In genomic region chr9:127904888-127905728, GRCh38 we compare ENCODE assay signal across 8 cellular contexts. TPM values are rescaled to one million over a fixed set of nuclear protein-coding genes. Genes with fewer than 3 reads are reported as not detected.
DNase-seq lines count a peak whose midpoint lies in the region; ATAC-seq and TF ChIP-seq lines count a peak whose summit lies in the region.

No MANE protein-coding gene starts in this region.

- intact Hi-C loops in activated T-helper 1 cell treated with anti-CD3 and anti-CD28 coated beads, Interleukin-12 subunit alpha, Interleukin-12 subunit beta, Interleukin-2, Interleukin-4 antibody, amounts not matched to agents 30 ng/mL and 10 ng/mL and 1 ng/mL, durations not matched to agents 14 hours and 24 hours and 36 hours (cut with micrococcal nuclease): loop anchor here (10.0 kb wide), 1 partner anchor 330 kb away; no protein-coding TSS in a partner anchor
- intact Hi-C loops in stomach (cut with DNase I; ENCODE audit: low total_unique reads): no loop called here

- ATAC-seq in HG02763 (IDR thresholded peaks at IDR 0.05; ENCODE audit: unreplicated experiment) (no peak), GM18519 (IDR thresholded peaks at IDR 0.05; ENCODE audit: low FRiP score, unreplicated experiment) (no peak)

- H3K9me3 Mint-ChIP-seq in activated T-helper 1 cell treated with anti-CD3 and anti-CD28 coated beads, Interleukin-12 subunit alpha, Interleukin-12 subunit beta, Interleukin-2, Interleukin-4 antibody, amounts not matched to agents 30 ng/mL and 10 ng/mL and 1 ng/mL, durations not matched to agents 14 hours and 24 hours and 36 hours: no peaks in the 10 kb centered on the region

- H3K27me3 ChIP-seq in hepatocyte (no peaks in the 10 kb centered on the region), stomach (no peaks in the 10 kb centered on the region)

- no peaks in the 10 kb centered on the region for H3K9me3 ChIP-seq in hepatocyte (ENCODE audit: low read depth)
- no peaks in the 10 kb centered on the region for H3K9me3 ChIP-seq in stomach

- H3K36me3 Mint-ChIP-seq in activated T-helper 1 cell treated with anti-CD3 and anti-CD28 coated beads, Interleukin-12 subunit alpha, Interleukin-12 subunit beta, Interleukin-2, Interleukin-4 antibody, amounts not matched to agents 30 ng/mL and 10 ng/mL and 1 ng/mL, durations not matched to agents 14 hours and 24 hours and 36 hours (ENCODE audit: low read depth): peaks cover 9% of the 10 kb centered on the region

- no peaks in the 10 kb centered on the region for H3K79me2 ChIP-seq in hepatocyte

- H3K27me3 Mint-ChIP-seq in activated T-helper 1 cell treated with anti-CD3 and anti-CD28 coated beads, Interleukin-12 subunit alpha, Interleukin-12 subunit beta, Interleukin-2, Interleukin-4 antibody, amounts not matched to agents 30 ng/mL and 10 ng/mL and 1 ng/mL, durations not matched to agents 14 hours and 24 hours and 36 hours (ENCODE audit: insufficient read depth): no peaks in the 10 kb centered on the region

- WGBS in hepatocyte (ENCODE audit: low lambda C conversion rate, missing lambda C conversion rate): 80% methylated on average over 7 of the region's 7 CpGs
- 44 to 65% (median 49%) methylated on average over 5 to 7 of the region's 7 CpGs for WGBS in stomach, 5 donors

- H3K4me1 ChIP-seq in hepatocyte (ENCODE audit: insufficient read depth) (peaks cover 22% of the 10 kb centered on the region), stomach (peaks cover 36 to 68% (median 60%) of the 10 kb centered on the region in 4 donors)

- DNase-seq in NAMALWA (ENCODE audit: low spot score) (peak; percentile 63), hepatocyte (ENCODE audit: low spot score) (no peak), stomach (no peak), NCI-H2107 (lab: John Stamatoyannopoulos, UW) (no peak), midbrain (lab: John Stamatoyannopoulos, UW) (no peak)
- DNase-seq in activated T-helper 1 cell treated with anti-CD3 and anti-CD28 coated beads, Interleukin-12 subunit alpha, Interleukin-12 subunit beta, Interleukin-2, Interleukin-4 antibody, amounts not matched to agents 30 ng/mL and 10 ng/mL and 1 ng/mL, durations not matched to agents 14 hours and 24 hours and 36 hours (ENCODE audit: low spot score): peak; percentile 42

- peaks cover 47% of the 10 kb centered on the region for H3K4me1 Mint-ChIP-seq in activated T-helper 1 cell treated with anti-CD3 and anti-CD28 coated beads, Interleukin-12 subunit alpha, Interleukin-12 subunit beta, Interleukin-2, Interleukin-4 antibody, amounts not matched to agents 30 ng/mL and 10 ng/mL and 1 ng/mL, durations not matched to agents 14 hours and 24 hours and 36 hours (ENCODE audit: low read depth)

- peak overlapping the region; percentile 93 for H3K4me3 Mint-ChIP-seq in activated T-helper 1 cell treated with anti-CD3 and anti-CD28 coated beads, Interleukin-12 subunit alpha, Interleukin-12 subunit beta, Interleukin-2, Interleukin-4 antibody, amounts not matched to agents 30 ng/mL and 10 ng/mL and 1 ng/mL, durations not matched to agents 14 hours and 24 hours and 36 hours

- H2AFZ ChIP-seq in hepatocyte: peak overlapping the region; percentile 31

- no peaks in the 10 kb centered on the region for H4K20me1 ChIP-seq in hepatocyte (ENCODE audit: insufficient read depth, poor library complexity, severe bottlenecking)

- no peak for TF ChIP-seq POLR2A in stomach (IDR thresholded peaks at IDR 0.05)

- H3K9me2 ChIP-seq in hepatocyte (replicated peaks; ENCODE audit: insufficient read depth): no peaks in the 10 kb centered on the region

- peak overlapping the region; percentile 100 for H3K27ac Mint-ChIP-seq in activated T-helper 1 cell treated with anti-CD3 and anti-CD28 coated beads, Interleukin-12 subunit alpha, Interleukin-12 subunit beta, Interleukin-2, Interleukin-4 antibody, amounts not matched to agents 30 ng/mL and 10 ng/mL and 1 ng/mL, durations not matched to agents 14 hours and 24 hours and 36 hours

- no peak for TF ChIP-seq EP300 in stomach (IDR thresholded peaks at IDR 0.05)

- TF ChIP-seq CTCF in hepatocyte (IDR thresholded peaks at IDR 0.05; ENCODE audit: poor library complexity) (no peak), stomach (IDR thresholded peaks at IDR 0.05) (no peak)

- no peak overlapping the region for H3K4me2 ChIP-seq in hepatocyte

- no peaks in the 10 kb centered on the region for H3K36me3 ChIP-seq in hepatocyte (replicated peaks; ENCODE audit: insufficient read depth, low read depth)
- H3K36me3 ChIP-seq in stomach: peaks cover 5 to 24% (median 22%) of the 10 kb centered on the region in 4 donors

- H3K27ac ChIP-seq in hepatocyte (peak overlapping the region; percentile 71), stomach (peak overlapping the region; percentile 65 to 86 (median 77))

- H3K4me3 ChIP-seq in hepatocyte: no peak overlapping the region
- peak overlapping the region in 2 of 4 donors; percentile 5 to 10 for H3K4me3 ChIP-seq in stomach

RNA-seq across cellular contexts. Expression of gene ST6GALNAC6, which starts 5.7 kb away (rescaled TPM):
- 60.6 and 62.4 TPM in 2 replicates for total RNA-seq in activated T-helper 1 cell treated with anti-CD3 and anti-CD28 coated beads, Interleukin-12 subunit alpha, Interleukin-12 subunit beta, Interleukin-2, Interleukin-4 antibody, amounts not matched to agents 30 ng/mL and 10 ng/mL and 1 ng/mL, durations not matched to agents 14 hours and 24 hours and 36 hours
- total RNA-seq in hepatocyte: 31.8 and 37.3 TPM in 2 replicates
- 47.7 and 61.2 TPM in 2 replicates for polyA plus RNA-seq in hepatocyte
- 100 to 1,000 TPM in 2 of 5 donors, 10 to 100 TPM in 3; 18.0 to 145 (median 92.4) TPM for total RNA-seq in stomach
- 10 to 100 TPM; 32.8 to 63.8 (median 42.2) TPM for polyA plus RNA-seq in stomach

RNA-seq across cellular contexts. Expression of gene ST6GALNAC4, which starts 11.7 kb away (rescaled TPM):
- 30.8 and 31.6 TPM in 2 replicates for total RNA-seq in activated T-helper 1 cell treated with anti-CD3 and anti-CD28 coated beads, Interleukin-12 subunit alpha, Interleukin-12 subunit beta, Interleukin-2, Interleukin-4 antibody, amounts not matched to agents 30 ng/mL and 10 ng/mL and 1 ng/mL, durations not matched to agents 14 hours and 24 hours and 36 hours
- 13.2 and 14.6 TPM in 2 replicates for total RNA-seq in hepatocyte
- polyA plus RNA-seq in hepatocyte: 14.3 and 15.2 TPM in 2 replicates
- total RNA-seq in stomach: 10 to 100 TPM in 3 of 5 donors, 1 to 10 TPM in 2; 3.7 to 33.6 (median 14.5) TPM
- polyA plus RNA-seq in stomach: 10 to 100 TPM; 10.5 to 14.2 (median 11.8) TPM

RNA-seq across cellular contexts. Expression of gene PIP5KL1, which starts 25.5 kb away (rescaled TPM):
- 1.1 and 1.2 TPM in 2 replicates for total RNA-seq in activated T-helper 1 cell treated with anti-CD3 and anti-CD28 coated beads, Interleukin-12 subunit alpha, Interleukin-12 subunit beta, Interleukin-2, Interleukin-4 antibody, amounts not matched to agents 30 ng/mL and 10 ng/mL and 1 ng/mL, durations not matched to agents 14 hours and 24 hours and 36 hours
- total RNA-seq in hepatocyte (1.6 and 3.7 TPM in 2 replicates), stomach (10 to 100 TPM in 3 of 5 donors, under 1 TPM in 1, not detected in 1; 0.55 to 98.0 (median 19.1) TPM)
- polyA plus RNA-seq in hepatocyte (1.4 and 2.5 TPM in 2 replicates), stomach (1 to 10 TPM in 2 of 3 donors, under 1 TPM in 1; 0.50 to 3.3 (median 2.3) TPM)

RNA-seq across cellular contexts. Expression of gene AK1, which starts 27.6 kb away (rescaled TPM):
- total RNA-seq in activated T-helper 1 cell treated with anti-CD3 and anti-CD28 coated beads, Interleukin-12 subunit alpha, Interleukin-12 subunit beta, Interleukin-2, Interleukin-4 antibody, amounts not matched to agents 30 ng/mL and 10 ng/mL and 1 ng/mL, durations not matched to agents 14 hours and 24 hours and 36 hours: 17.2 and 20.8 TPM in 2 replicates
- total RNA-seq in hepatocyte (28.3 and 39.8 TPM in 2 replicates), stomach (10 to 100 TPM in 3 of 5 donors, 1 to 10 TPM in 1, not detected in 1; 7.2 to 88.3 (median 39.8) TPM)
- polyA plus RNA-seq in hepatocyte (85.9 and 91.3 TPM in 2 replicates), stomach (10 to 100 TPM; 64.4 to 92.1 (median 89.7) TPM)

RNA-seq across cellular contexts. Expression of gene DPM2, which starts 32.5 kb away (rescaled TPM):
- total RNA-seq in activated T-helper 1 cell treated with anti-CD3 and anti-CD28 coated beads, Interleukin-12 subunit alpha, Interleukin-12 subunit beta, Interleukin-2, Interleukin-4 antibody, amounts not matched to agents 30 ng/mL and 10 ng/mL and 1 ng/mL, durations not matched to agents 14 hours and 24 hours and 36 hours: 62.6 and 70.2 TPM in 2 replicates
- total RNA-seq in hepatocyte (19.2 and 22.4 TPM in 2 replicates), stomach (10 to 100 TPM in 4 of 5 donors, 1 to 10 TPM in 1; 1.7 to 98.2 (median 55.4) TPM)
- polyA plus RNA-seq in hepatocyte (57.1 and 61.9 TPM in 2 replicates), stomach (10 to 100 TPM; 27.0 to 38.0 (median 32.5) TPM)

Comparison
In these comparisons a context has a peak if more than half of its experiments do, and no peak if none do; other contexts are left out.
1. DNase-seq: peak in NAMALWA (single experiment) and activated T-helper 1 cell treated with anti-CD3 and anti-CD28 coated beads, Interleukin-12 subunit alpha, Interleukin-12 subunit beta, Interleukin-2, Interleukin-4 antibody, amounts not matched to agents 30 ng/mL and 10 ng/mL and 1 ng/mL, durations not matched to agents 14 hours and 24 hours and 36 hours (single experiment); none in hepatocyte (single experiment), stomach (single experiment), NCI-H2107 (single experiment) and midbrain (single experiment).